In genomic region chr2:240857039-240858008, GRCh38 we compare ENCODE assay signal across 1 cellular context.
TF ChIP-seq lines count a peak whose summit lies in the region.

No MANE protein-coding gene starts in this region.

TF ChIP-seq in H1, 55 proteins besides CTCF, POLR2A, EP300 and RAD21:
- no peak for TF ChIP-seq CBX8 (IDR thresholded peaks at IDR 0.05; ENCODE audit: borderline replicate concordance, low read depth, low read length)
- no peak for TF ChIP-seq SUZ12 (IDR thresholded peaks at IDR 0.05; ENCODE audit: low read length)
- no peak for TF ChIP-seq CREB1 (IDR thresholded peaks at IDR 0.05)
- no peak for TF ChIP-seq POU5F1 (IDR thresholded peaks at IDR 0.05; ENCODE audit: low read depth, low read length)
- TF ChIP-seq BCL11A (IDR thresholded peaks at IDR 0.05; ENCODE audit: low read depth in 2 of 2, low read length in 2 of 2): no peak
- TF ChIP-seq TCF12 (IDR thresholded peaks at IDR 0.05; ENCODE audit: low read depth, low read length): no peak
- no peak for TF ChIP-seq RBBP5 (IDR thresholded peaks at IDR 0.05; ENCODE audit: borderline replicate concordance, low read depth, low read length)
